In the genomic region with DNA sequence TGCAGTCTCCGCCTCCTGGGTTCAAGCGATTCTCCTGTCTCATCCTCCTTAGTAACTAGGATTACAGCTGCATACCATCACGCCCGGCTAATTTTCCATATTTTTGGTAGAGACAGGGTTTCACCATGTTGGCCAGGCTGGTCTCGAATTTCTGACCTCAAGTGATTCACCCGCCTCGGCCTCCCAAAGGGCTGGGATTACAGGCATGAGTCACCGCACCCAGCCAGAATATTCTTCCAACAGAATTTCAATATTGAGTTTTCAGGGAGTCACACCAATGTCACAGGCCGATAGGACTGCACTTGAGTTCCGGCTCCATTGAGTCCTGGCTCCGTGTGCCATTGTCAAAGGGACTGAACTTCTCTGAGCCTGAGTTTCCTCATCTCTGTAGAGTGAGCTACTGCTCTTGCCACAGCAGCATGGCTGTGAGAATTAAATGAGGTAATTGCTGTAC, we compare ENCODE assay signal across 1 cellular context.
TF ChIP-seq lines count a peak whose summit lies in the region.

No MANE protein-coding gene starts in this region.

TF ChIP-seq in A549, 52 proteins besides CTCF, POLR2A, EP300 and RAD21 (continued from another document):
- TF ChIP-seq CHD2 (IDR thresholded peaks at IDR 0.05; ENCODE audit: low read length, partially characterized antibody): no peak
- no peak for TF ChIP-seq HMGXB4 (CRISPR knock-in tag; IDR thresholded peaks at IDR 0.05; ENCODE audit: borderline replicate concordance)
- TF ChIP-seq JUN (IDR thresholded peaks at IDR 0.05): no peak
- TF ChIP-seq RCOR1 (IDR thresholded peaks at IDR 0.05; ENCODE audit: low read depth, low read length): no peak
- TF ChIP-seq FOXS1 (CRISPR knock-in tag; IDR thresholded peaks at IDR 0.05): no peak
- TF ChIP-seq FOSB (CRISPR knock-in tag; IDR thresholded peaks at IDR 0.05): no peak
- TF ChIP-seq HDAC2 (IDR thresholded peaks at IDR 0.05): no peak
- 0 out of 2 replicates have a peak, but pooled peaks have one; percentile 26 for TF ChIP-seq GATA3 (IDR thresholded peaks at IDR 0.05; ENCODE audit: borderline replicate concordance)
- TF ChIP-seq EHMT2 (IDR thresholded peaks at IDR 0.05; ENCODE audit: low read depth): no peak
- TF ChIP-seq, protein P1, sequence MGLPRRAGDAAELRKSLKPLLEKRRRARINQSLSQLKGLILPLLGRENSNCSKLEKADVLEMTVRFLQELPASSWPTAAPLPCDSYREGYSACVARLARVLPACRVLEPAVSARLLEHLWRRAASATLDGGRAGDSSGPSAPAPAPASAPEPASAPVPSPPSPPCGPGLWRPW (IDR thresholded peaks at IDR 0.05): no peak
- TF ChIP-seq ZSCAN20 (CRISPR knock-in tag; IDR thresholded peaks at IDR 0.05): no peak
- no peak for TF ChIP-seq NR3C1 (IDR thresholded peaks at IDR 0.05)
- TF ChIP-seq BHLHE40 (IDR thresholded peaks at IDR 0.05; ENCODE audit: low read depth, low read length): no peak
- TF ChIP-seq HOXA7 (CRISPR knock-in tag; IDR thresholded peaks at IDR 0.05): no peak
- TF ChIP-seq RNF2 (IDR thresholded peaks at IDR 0.05; ENCODE audit: borderline replicate concordance, low read depth): no peak
- no peak for TF ChIP-seq ZNF302 (CRISPR knock-in tag; IDR thresholded peaks at IDR 0.05)
- no peak for TF ChIP-seq ELK1 (IDR thresholded peaks at IDR 0.05; ENCODE audit: low read depth, low read length)
